8 cellular contexts compared by ENCODE assay signal in the genomic region with DNA sequence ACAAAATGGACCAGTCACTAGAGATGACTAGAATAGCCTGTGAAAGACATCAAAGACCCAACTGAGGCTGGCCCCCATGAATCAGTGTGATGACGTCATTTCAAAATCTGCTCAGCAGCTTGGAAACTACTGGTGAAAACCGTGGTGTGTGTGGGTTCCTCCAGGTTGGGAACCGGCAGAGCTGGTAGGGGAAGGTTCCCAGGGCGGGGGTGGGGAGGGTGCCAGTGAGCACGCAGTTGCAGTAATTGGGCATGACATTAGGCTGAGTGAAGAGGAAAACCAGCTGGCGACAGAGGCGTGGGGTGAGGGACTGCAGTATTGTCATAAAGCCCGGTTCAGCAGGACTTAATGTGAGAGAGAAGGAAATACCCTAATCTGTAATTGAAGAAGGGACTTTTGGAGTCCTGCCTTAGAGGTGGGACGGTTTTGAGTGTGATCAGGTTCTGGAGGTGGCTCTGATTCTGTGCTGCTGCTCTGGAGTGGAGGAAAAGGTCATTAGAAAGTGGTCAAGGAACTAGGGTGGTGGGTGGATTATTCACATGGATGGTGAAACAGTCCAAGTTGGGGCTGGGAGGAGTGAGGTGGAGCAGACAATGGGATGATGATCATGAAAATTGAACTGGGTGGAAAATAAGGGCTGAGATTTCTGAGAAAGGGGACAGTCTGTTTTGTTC. TPM values are rescaled to one million over a fixed set of nuclear protein-coding genes. Genes with fewer than 3 reads are reported as not detected.
A peak's percentile ranks its signal among the peaks of the same experiment; 100 is the strongest.
DNase-seq lines count a peak whose midpoint lies in the region; ATAC-seq and TF ChIP-seq lines count a peak whose summit lies in the region.

No MANE protein-coding gene starts in this region.

- H3K4me1 Mint-ChIP-seq in activated T-cell treated with anti-CD3 and anti-CD28 coated beads, Interleukin-2, amount 50 U/mL, for 4 hours (ENCODE audit: low read depth), result peaks cover 22% of the 10 kb centered on the region
- peaks cover 37% of the 10 kb centered on the region for H3K4me1 Mint-ChIP-seq in type B pancreatic cell (ENCODE audit: unreplicated experiment)
- H3K4me1 Mint-ChIP-seq in naive thymus-derived CD4-positive, alpha-beta T cell, result peaks cover 0 to 5% (median 0%) of the 10 kb centered on the region in 7 donors

- peak; percentile 57 for ATAC-seq in GM18909 (IDR thresholded peaks at IDR 0.05; ENCODE audit: poor library complexity, unreplicated experiment)
- ATAC-seq in HG03196 (IDR thresholded peaks at IDR 0.05; ENCODE audit: unreplicated experiment), result peak; percentile 62
- peak; percentile 59 to 78 for ATAC-seq in activated T-cell treated with anti-CD3 and anti-CD28 coated beads, Interleukin-2, amount 50 U/mL, for 4 hours
- no peak for ATAC-seq in naive thymus-derived CD4-positive, alpha-beta T cell

- no peaks in the 10 kb centered on the region for H3K9me3 Mint-ChIP-seq in activated T-cell treated with anti-CD3 and anti-CD28 coated beads, Interleukin-2, amount 50 U/mL, for 4 hours
- H3K9me3 Mint-ChIP-seq in type B pancreatic cell, result no peaks in the 10 kb centered on the region
- no peaks in the 10 kb centered on the region for H3K9me3 Mint-ChIP-seq in naive thymus-derived CD4-positive, alpha-beta T cell

- H3K9me3 ChIP-seq in naive thymus-derived CD4-positive, alpha-beta T cell (ENCODE audit: control insufficient read depth in 2 of 3, low read length in 3 of 3), result no peaks in the 10 kb centered on the region

- peaks cover 2% of the 10 kb centered on the region for H3K36me3 Mint-ChIP-seq in activated T-cell treated with anti-CD3 and anti-CD28 coated beads, Interleukin-2, amount 50 U/mL, for 4 hours (ENCODE audit: insufficient read depth)
- peaks cover 41% of the 10 kb centered on the region for H3K36me3 Mint-ChIP-seq in type B pancreatic cell
- no peaks in the 10 kb centered on the region for H3K36me3 Mint-ChIP-seq in naive thymus-derived CD4-positive, alpha-beta T cell

- no peaks in the 10 kb centered on the region for H3K27me3 ChIP-seq in ACC112 (ENCODE audit: insufficient read depth, low read length)
- no peaks in the 10 kb centered on the region for H3K27me3 ChIP-seq in naive thymus-derived CD4-positive, alpha-beta T cell (ENCODE audit: control insufficient read depth in 2 of 2, insufficient read depth in 2 of 2, low read length in 2 of 2)

- peak; percentile 30 for DNase-seq in activated T-cell treated with anti-CD3 and anti-CD28 coated beads, Interleukin-2, amount 50 U/mL, for 4 hours
- peak; percentile 78 for DNase-seq in left kidney (ENCODE audit: low read depth, low spot score)
- DNase-seq in type B pancreatic cell (ENCODE audit: extremely low spot score, unreplicated experiment), result no peak
- DNase-seq in 8988T, result no peak
- no peak for DNase-seq in naive thymus-derived CD4-positive, alpha-beta T cell

- H3K27ac ChIP-seq in ACC112 (ENCODE audit: low read depth, low read length), result peak overlapping the region; percentile 38
- no peak overlapping the region for H3K27ac ChIP-seq in naive thymus-derived CD4-positive, alpha-beta T cell (ENCODE audit: low read depth, low read length)

- H3K4me1 ChIP-seq in ACC112 (ENCODE audit: control insufficient read depth, insufficient read depth, low read length, unreplicated experiment), result peaks cover 14% of the 10 kb centered on the region
- H3K4me1 ChIP-seq in naive thymus-derived CD4-positive, alpha-beta T cell (ENCODE audit: control insufficient read depth in 2 of 2, insufficient read depth in 2 of 2, low read length in 2 of 2), result no peaks in the 10 kb centered on the region

- H3K36me3 ChIP-seq in ACC112 (ENCODE audit: insufficient read depth, low read length), result no peaks in the 10 kb centered on the region
- H3K36me3 ChIP-seq in naive thymus-derived CD4-positive, alpha-beta T cell (ENCODE audit: control insufficient read depth in 2 of 3, insufficient read depth in 3 of 3, low read length in 3 of 3), result no peaks in the 10 kb centered on the region

- H3K4me3 Mint-ChIP-seq in activated T-cell treated with anti-CD3 and anti-CD28 coated beads, Interleukin-2, amount 50 U/mL, for 4 hours, result peak overlapping the region; percentile 41
- H3K4me3 Mint-ChIP-seq in type B pancreatic cell, result peak overlapping the region; percentile 35
- H3K4me3 Mint-ChIP-seq in naive thymus-derived CD4-positive, alpha-beta T cell, result no peak overlapping the region

- peaks cover 5% of the 10 kb centered on the region for H3K27me3 Mint-ChIP-seq in activated T-cell treated with anti-CD3 and anti-CD28 coated beads, Interleukin-2, amount 50 U/mL, for 4 hours (ENCODE audit: low read depth)
- H3K27me3 Mint-ChIP-seq in type B pancreatic cell, result peaks cover 5% of the 10 kb centered on the region
- peaks cover 7 to 50% (median 24%) of the 10 kb centered on the region in 5 donors for H3K27me3 Mint-ChIP-seq in naive thymus-derived CD4-positive, alpha-beta T cell

- TF ChIP-seq CTCF in type B pancreatic cell (conservative IDR thresholded peaks at IDR 0.05), result no peak

- peak overlapping the region; percentile 90 for H3K27ac Mint-ChIP-seq in type B pancreatic cell
- H3K27ac Mint-ChIP-seq in naive thymus-derived CD4-positive, alpha-beta T cell, result peak overlapping the region in 1 of 9 donors; percentile 61

- POLR2A ChIA-PET in naive thymus-derived CD4-positive, alpha-beta T cell (lab: Charles Lee), result no interaction called here

- intact Hi-C loops in naive thymus-derived CD4-positive, alpha-beta T cell (cut with micrococcal nuclease), result no loop called here

- no peaks in the 10 kb centered on the region for H3K79me2 ChIP-seq in ACC112 (ENCODE audit: control insufficient read depth, insufficient read depth, low read length, unreplicated experiment)

- H2AFZ ChIP-seq in ACC112 (ENCODE audit: low read length, unreplicated experiment), result peak overlapping the region; percentile 7

- no peak overlapping the region for H3K4me3 ChIP-seq in ACC112 (ENCODE audit: low read depth, low read length)
- no peak overlapping the region for H3K4me3 ChIP-seq in naive thymus-derived CD4-positive, alpha-beta T cell (ENCODE audit: low read length)

- CTCF ChIA-PET in naive thymus-derived CD4-positive, alpha-beta T cell (lab: Charles Lee), result interaction anchor here (5.0 kb wide), 1 partner anchor 395 kb away, joined by 37 read pairs; no protein-coding TSS in a partner anchor

RNA-seq across cellular contexts. Expression of gene MTHFD1L, which starts 52.0 kb away (rescaled TPM):
- 100 to 1,000 TPM; 170 to 193 (median 190) TPM for total RNA-seq in activated T-cell treated with anti-CD3 and anti-CD28 coated beads, Interleukin-2, amount 50 U/mL, for 4 hours
- 25.3 and 28.1 TPM in 2 replicates for total RNA-seq in type B pancreatic cell (ENCODE audit: low replicate concordance)
- 10 to 100 TPM in 2 of 5 experiments, 1 to 10 TPM in 3; 6.4 to 57.8 (median 9.3) TPM for total RNA-seq in naive thymus-derived CD4-positive, alpha-beta T cell
- 1 to 10 TPM; 5.7 to 7.8 TPM for polyA plus RNA-seq in naive thymus-derived CD4-positive, alpha-beta T cell

Comparison
In these comparisons a context has a peak if more than half of its experiments do, and no peak if none do; other contexts are left out.
1. DNase-seq: peak in activated T-cell treated with anti-CD3 and anti-CD28 coated beads, Interleukin-2, amount 50 U/mL, for 4 hours (single experiment) and left kidney (single experiment); none in type B pancreatic cell (single experiment), 8988T (single experiment) and naive thymus-derived CD4-positive, alpha-beta T cell (0 of 9).
2. H3K4me3 Mint-ChIP-seq: peak in activated T-cell treated with anti-CD3 and anti-CD28 coated beads, Interleukin-2, amount 50 U/mL, for 4 hours (single experiment) and type B pancreatic cell (single experiment); none in naive thymus-derived CD4-positive, alpha-beta T cell (0 of 10).